Comparison of ENCODE assay signal across 12 cellular contexts in the genomic region with DNA sequence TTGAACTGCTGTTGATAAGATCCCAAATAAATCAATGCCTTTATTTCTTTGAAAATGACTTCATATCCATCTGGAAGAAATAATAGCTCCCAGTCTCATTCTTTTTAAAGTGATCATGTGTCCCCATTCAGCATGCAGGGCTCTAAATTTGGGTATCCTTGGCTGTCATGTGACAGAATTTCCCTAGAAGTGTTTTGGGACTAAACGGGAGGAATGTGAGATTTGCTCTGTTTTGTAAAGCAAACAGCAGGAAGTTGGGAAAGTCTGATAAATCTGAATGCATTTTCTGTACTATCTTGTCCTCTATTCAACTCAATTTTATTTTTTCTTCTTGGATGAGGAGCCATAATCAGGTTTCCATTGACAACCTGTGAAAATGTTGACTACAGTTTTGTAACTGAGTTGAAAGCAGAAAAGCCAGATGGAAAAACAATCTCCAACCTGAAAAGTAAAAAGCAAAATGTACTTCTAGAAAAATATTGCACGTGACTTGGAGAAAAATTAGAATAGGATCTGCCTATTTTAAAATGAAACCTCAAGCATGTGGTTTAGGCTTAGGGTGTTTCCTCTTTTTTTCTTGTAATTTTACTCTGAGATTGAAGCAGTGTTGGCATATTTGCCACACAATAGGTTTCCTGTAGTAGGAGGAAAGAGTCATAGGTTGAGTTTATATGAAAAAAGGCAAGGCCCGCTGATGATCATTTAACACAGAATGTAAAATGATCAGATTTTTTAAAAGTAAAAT.
DNase-seq lines count a peak whose midpoint lies in the region; ATAC-seq and TF ChIP-seq lines count a peak whose summit lies in the region.
"Had no signal": no experiment of that assay in that cellular context is flagged by ENCODE, and none has a peak within 500 bp of the region (broad histone marks: within the 10 kb centered on the region; RNA-seq: fewer than 3 reads in every experiment).

No MANE protein-coding gene starts in this region.

- H3K36me3 ChIP-seq in adrenal gland (replicated peaks in 1 of 2) = no peaks in the 10 kb centered on the region
- no peaks in the 10 kb centered on the region for H3K36me3 ChIP-seq in aorta (ENCODE audit: control insufficient read depth in 1 of 2, insufficient read depth in 2 of 2, low read length in 1 of 2)
- H3K36me3 ChIP-seq in brain microvascular endothelial cell (replicated peaks) = no peaks in the 10 kb centered on the region
- no peaks in the 10 kb centered on the region for H3K36me3 ChIP-seq in HAP-1 (replicated peaks)

- TF ChIP-seq POLR2A in adrenal gland (IDR thresholded peaks at IDR 0.05) = no peak

- H3K4me3 Mint-ChIP-seq in activated naive CD8-positive, alpha-beta T cell = peak overlapping the region; percentile 55
- no peak overlapping the region for H3K4me3 Mint-ChIP-seq in activated naive CD8-positive, alpha-beta T cell treated with anti-CD3 and anti-CD28 coated beads, Interleukin-2, amount 50 U/mL, for 24 hours
- no peak overlapping the region for H3K4me3 Mint-ChIP-seq in memory B cell

- peaks cover 14 to 37% of the 10 kb centered on the region in 2 donors for H3K4me1 ChIP-seq in adrenal gland (replicated peaks in 1 of 2)
- H3K4me1 ChIP-seq in aorta (ENCODE audit: control insufficient read depth in 1 of 2, insufficient read depth in 2 of 2, low read length in 2 of 2) = peaks cover 0 to 4% of the 10 kb centered on the region in 2 donors
- H3K4me1 ChIP-seq in HAP-1 = no peaks in the 10 kb centered on the region

- intact Hi-C loops in adrenal gland (cut with DNase I) (loop anchor here (10.0 kb wide), 3 partner anchors 56 to 134 kb away; no protein-coding TSS in a partner anchor), aorta (cut with DNase I) (no loop called here)

- DNase-seq in activated naive CD8-positive, alpha-beta T cell treated with anti-CD3 and anti-CD28 coated beads, Interleukin-2, amount 50 U/mL, for 24 hours = no peak
- DNase-seq in adrenal gland (no peak), memory B cell (ENCODE audit: low spot score in 2 of 2) (peak in 1 of 2 donors; percentile 4), aorta (no peak), GM19238 (ENCODE audit: insufficient read length, low spot score) (no peak), brain microvascular endothelial cell (no peak), HAP-1 (ENCODE audit: low spot score in 2 of 2) (no peak)
- DNase-seq: activated CD8-positive, alpha-beta memory T cell treated with anti-CD3 and anti-CD28 coated beads for 24 hours; mucosa of descending colon; NCI-H524 treated with DMSO at 0.1 percent for 48 hours had no signal

- H3K27me3 Mint-ChIP-seq in activated naive CD8-positive, alpha-beta T cell = no peaks in the 10 kb centered on the region
- no peaks in the 10 kb centered on the region for H3K27me3 Mint-ChIP-seq in activated naive CD8-positive, alpha-beta T cell treated with anti-CD3 and anti-CD28 coated beads, Interleukin-2, amount 50 U/mL, for 24 hours
- H3K27me3 Mint-ChIP-seq in memory B cell = peaks cover 2% of the 10 kb centered on the region

- H3K9me3 ChIP-seq in adrenal gland (replicated peaks in 1 of 3) = no peaks in the 10 kb centered on the region
- no peaks in the 10 kb centered on the region for H3K9me3 ChIP-seq in aorta (ENCODE audit: control insufficient read depth, low read length)
- no peaks in the 10 kb centered on the region for H3K9me3 ChIP-seq in HAP-1
- H3K9me3 ChIP-seq: mucosa of descending colon had no signal

- H3K27ac ChIP-seq in adrenal gland (peak overlapping the region in 4 of 5 donors; percentile 27 to 62 (median 30)), aorta (ENCODE audit: low read depth in 1 of 2, low read length in 2 of 2) (no peak overlapping the region), brain microvascular endothelial cell (no peak overlapping the region)
- H3K27ac ChIP-seq: C4-2B had no signal

- no peak for ATAC-seq in activated naive CD8-positive, alpha-beta T cell treated with anti-CD3 and anti-CD28 coated beads, Interleukin-2, amount 50 U/mL, for 24 hours
- ATAC-seq in memory B cell (ENCODE audit: low read depth) (peak; percentile 74), aorta (ENCODE audit: low FRiP score) (peak; percentile 33)
- ATAC-seq: mucosa of descending colon had no signal

- in situ Hi-C loops in brain microvascular endothelial cell (cut with HindIII; ENCODE audit: low pct_ligation_motif_present, low sequenced_read_pairs) = no loop called here
- in situ Hi-C loops in HAP-1 (cut with MboI; ENCODE audit: low sequenced_read_pairs) = no loop called here

- H3K27ac Mint-ChIP-seq in activated naive CD8-positive, alpha-beta T cell = peak overlapping the region; percentile 87
- H3K27ac Mint-ChIP-seq in activated naive CD8-positive, alpha-beta T cell treated with anti-CD3 and anti-CD28 coated beads, Interleukin-2, amount 50 U/mL, for 24 hours = no peak overlapping the region
- H3K27ac Mint-ChIP-seq in memory B cell = no peak overlapping the region

- H3K36me3 Mint-ChIP-seq in activated naive CD8-positive, alpha-beta T cell = peaks cover 2% of the 10 kb centered on the region
- no peaks in the 10 kb centered on the region for H3K36me3 Mint-ChIP-seq in activated naive CD8-positive, alpha-beta T cell treated with anti-CD3 and anti-CD28 coated beads, Interleukin-2, amount 50 U/mL, for 24 hours (ENCODE audit: low read depth)
- H3K36me3 Mint-ChIP-seq in memory B cell = no peaks in the 10 kb centered on the region

- H3K9me3 Mint-ChIP-seq in activated naive CD8-positive, alpha-beta T cell (ENCODE audit: low read depth) = no peaks in the 10 kb centered on the region
- no peaks in the 10 kb centered on the region for H3K9me3 Mint-ChIP-seq in activated naive CD8-positive, alpha-beta T cell treated with anti-CD3 and anti-CD28 coated beads, Interleukin-2, amount 50 U/mL, for 24 hours
- no peaks in the 10 kb centered on the region for H3K9me3 Mint-ChIP-seq in memory B cell

- peaks cover 72% of the 10 kb centered on the region for H3K4me1 Mint-ChIP-seq in activated naive CD8-positive, alpha-beta T cell (ENCODE audit: low read depth)
- H3K4me1 Mint-ChIP-seq in activated naive CD8-positive, alpha-beta T cell treated with anti-CD3 and anti-CD28 coated beads, Interleukin-2, amount 50 U/mL, for 24 hours = peaks cover 52% of the 10 kb centered on the region
- peaks cover 12% of the 10 kb centered on the region for H3K4me1 Mint-ChIP-seq in memory B cell

- H3K27me3 ChIP-seq in adrenal gland = no peaks in the 10 kb centered on the region
- no peaks in the 10 kb centered on the region for H3K27me3 ChIP-seq in aorta (ENCODE audit: control insufficient read depth in 1 of 2, insufficient read depth in 2 of 2, low read length in 1 of 2)
- no peaks in the 10 kb centered on the region for H3K27me3 ChIP-seq in brain microvascular endothelial cell (replicated peaks)
- no peaks in the 10 kb centered on the region for H3K27me3 ChIP-seq in HAP-1 (ENCODE audit: low read depth)

- H3K4me3 ChIP-seq in adrenal gland (peak overlapping the region in 1 of 4 donors; percentile 16), aorta (ENCODE audit: low read length in 2 of 2) (no peak overlapping the region), brain microvascular endothelial cell (ENCODE audit: low read depth, low read length) (no peak overlapping the region), HAP-1 (no peak overlapping the region)
- H3K4me3 ChIP-seq: mucosa of descending colon had no signal

- WGBS in adrenal gland, 4 donors = 31 to 33% (median 33%) methylated on average over 3 of the region's 3 CpGs
- 11 to 16% methylated on average over 3 of the region's 3 CpGs for WGBS in aorta, 2 donors

- TF ChIP-seq CTCF in adrenal gland (IDR thresholded peaks at IDR 0.05) (no peak), brain microvascular endothelial cell (IDR thresholded peaks at IDR 0.05; ENCODE audit: low read depth, low read length, missing control alignments) (no peak)

Comparison
In these comparisons a context has a peak if more than half of its experiments do, and no peak if none do; other contexts are left out.
1. H3K27ac ChIP-seq: peak in adrenal gland (4 of 5); none in aorta (0 of 2) and brain microvascular endothelial cell (single experiment).
2. intact Hi-C loops: an anchor here in adrenal gland (10.0 kb wide); none called in aorta.